Comparison of ENCODE assay signal across 17 cellular contexts in genomic region chr4:70591955-70592582, GRCh38. TPM values are rescaled to one million over a fixed set of nuclear protein-coding genes. Genes with fewer than 3 reads are reported as not detected.
DNase-seq lines count a peak whose midpoint lies in the region; ATAC-seq and TF ChIP-seq lines count a peak whose summit lies in the region.
"Had no signal": no experiment of that assay in that cellular context is flagged by ENCODE, and none has a peak within 500 bp of the region (broad histone marks: within the 10 kb centered on the region; RNA-seq: fewer than 3 reads in every experiment).

Gene AMBN, plus strand, starts transcription at chr4:70592256. Its CDS starts 103 bp downstream, at chr4:70592359.

- ATAC-seq in activated naive CD4-positive, alpha-beta T cell treated with anti-CD3 and anti-CD28 coated beads, Interleukin-2, amount 50 U/mL, for 72 hours: no peak
- no peak for ATAC-seq in HG02852 (IDR thresholded peaks at IDR 0.05; ENCODE audit: unreplicated experiment)
- ATAC-seq: A549 had no signal

- H3K36me3 ChIP-seq in HAP-1 (replicated peaks): no peaks in the 10 kb centered on the region
- no peaks in the 10 kb centered on the region for H3K36me3 ChIP-seq in CD4-positive, alpha-beta memory T cell (ENCODE audit: insufficient read depth, low read length)

- H3K27me3 ChIP-seq in HAP-1 (ENCODE audit: low read depth): no peaks in the 10 kb centered on the region
- no peaks in the 10 kb centered on the region for H3K27me3 ChIP-seq in CD4-positive, alpha-beta memory T cell (ENCODE audit: insufficient read depth, low read length)

- no peaks in the 10 kb centered on the region for H3K9me3 Mint-ChIP-seq in brain
- H3K9me3 Mint-ChIP-seq in activated naive CD4-positive, alpha-beta T cell treated with anti-CD3 and anti-CD28 coated beads, Interleukin-2, amount 50 U/mL, for 72 hours: no peaks in the 10 kb centered on the region
- H3K9me3 Mint-ChIP-seq in CD4-positive, alpha-beta memory T cell: no peaks in the 10 kb centered on the region
- H3K9me3 Mint-ChIP-seq: CD14-positive monocyte; CD8-positive, alpha-beta memory T cell; HFFc6 had no signal

- no peak for TF ChIP-seq CTCF in brain (conservative IDR thresholded peaks at IDR 0.05)

- intact Hi-C loops in CD4-positive, alpha-beta memory T cell (cut with micrococcal nuclease): no loop called here

- no peaks in the 10 kb centered on the region for H3K27me3 Mint-ChIP-seq in brain
- H3K27me3 Mint-ChIP-seq in CD4-positive, alpha-beta memory T cell: peaks cover 3% of the 10 kb centered on the region in 2 donors

- CTCF ChIA-PET in CD4-positive, alpha-beta memory T cell (lab: Charles Lee; ENCODE audit: partially characterized antibody): no interaction called here

- in situ Hi-C loops in HAP-1 (cut with MboI; ENCODE audit: low sequenced_read_pairs): no loop called here

- H3K4me3 ChIP-seq in HAP-1: no peak within 1 kb of the TSS
- H3K4me3 ChIP-seq in CD4-positive, alpha-beta memory T cell (ENCODE audit: low read length in 2 of 2): no peak within 1 kb of the TSS
- H3K4me3 ChIP-seq: A549 had no signal

- H3K36me3 Mint-ChIP-seq in brain: no peaks in the 10 kb centered on the region
- no peaks in the 10 kb centered on the region for H3K36me3 Mint-ChIP-seq in activated naive CD4-positive, alpha-beta T cell treated with anti-CD3 and anti-CD28 coated beads, Interleukin-2, amount 50 U/mL, for 72 hours
- no peaks in the 10 kb centered on the region for H3K36me3 Mint-ChIP-seq in CD4-positive, alpha-beta memory T cell
- H3K36me3 Mint-ChIP-seq: CD14-positive monocyte; CD8-positive, alpha-beta memory T cell had no signal

- H3K27ac ChIP-seq in CD4-positive, alpha-beta memory T cell (ENCODE audit: low read depth, low read length): no peak within 1 kb of the TSS
- H3K27ac ChIP-seq: A549, HL-60 had no signal

- H3K9me3 ChIP-seq in HAP-1: no peaks in the 10 kb centered on the region
- H3K9me3 ChIP-seq in CD4-positive, alpha-beta memory T cell (ENCODE audit: control insufficient read depth in 1 of 2, low read length in 2 of 2): no peaks in the 10 kb centered on the region
- H3K9me3 ChIP-seq: A549 had no signal

- H3K4me1 Mint-ChIP-seq in brain: peaks cover 13% of the 10 kb centered on the region
- peaks cover 0 to 3% (median under 1%) of the 10 kb centered on the region in 4 donors for H3K4me1 Mint-ChIP-seq in CD4-positive, alpha-beta memory T cell
- H3K4me1 Mint-ChIP-seq: CD14-positive monocyte had no signal

- peaks cover 10% of the 10 kb centered on the region for H3K4me1 ChIP-seq in HAP-1
- no peaks in the 10 kb centered on the region for H3K4me1 ChIP-seq in CD4-positive, alpha-beta memory T cell (ENCODE audit: insufficient read depth, low read length)
- H3K4me1 ChIP-seq: A549 had no signal

- peak within 1 kb of the TSS in 1 of 5 experiments; percentile 29 for H3K27ac Mint-ChIP-seq in brain
- H3K27ac Mint-ChIP-seq in activated naive CD4-positive, alpha-beta T cell treated with anti-CD3 and anti-CD28 coated beads, Interleukin-2, amount 50 U/mL, for 72 hours: no peak within 1 kb of the TSS
- no peak within 1 kb of the TSS for H3K27ac Mint-ChIP-seq in CD4-positive, alpha-beta memory T cell
- H3K27ac Mint-ChIP-seq: HFFc6 had no signal

- H3K4me3 Mint-ChIP-seq in brain: peak within 1 kb of the TSS in 3 of 5 experiments; percentile 29 to 73 (median 32)
- H3K4me3 Mint-ChIP-seq in CD4-positive, alpha-beta memory T cell: no peak within 1 kb of the TSS
- H3K4me3 Mint-ChIP-seq: CD14-positive monocyte; CD8-positive, alpha-beta memory T cell; HFFc6 had no signal

- POLR2A ChIA-PET in CD4-positive, alpha-beta memory T cell (lab: Charles Lee; ENCODE audit: partially characterized antibody): no interaction called here

- peak; percentile 71 for DNase-seq in COR-L47 (lab: John Stamatoyannopoulos, UW)
- DNase-seq in HAP-1 (ENCODE audit: low spot score in 2 of 2): peak; percentile 35 to 59
- DNase-seq in NCI-H69 (lab: John Stamatoyannopoulos, UW): peak; percentile 0
- no peak for DNase-seq in NCI-H2171 (lab: John Stamatoyannopoulos, UW)
- DNase-seq in activated naive CD4-positive, alpha-beta T cell treated with anti-CD3 and anti-CD28 coated beads, Interleukin-2, amount 50 U/mL, for 72 hours (ENCODE audit: low spot score in 2 of 2): no peak
- no peak for DNase-seq in CD4-positive, alpha-beta memory T cell
- DNase-seq: CD8-positive, alpha-beta memory T cell; DMS53; GF-D8; HFFc6; KBM-7 had no signal

RNA-seq across cellular contexts. Expression of gene AMBN, which starts in this region (rescaled TPM):
- not detected for polyA plus RNA-seq in brain (ENCODE audit: insufficient read depth, low read depth, low replicate concordance)
- not detected for total RNA-seq in activated naive CD4-positive, alpha-beta T cell treated with anti-CD3 and anti-CD28 coated beads, Interleukin-2, amount 50 U/mL, for 72 hours
- not detected for total RNA-seq in CD4-positive, alpha-beta memory T cell
- not detected for polyA plus RNA-seq in CD4-positive, alpha-beta memory T cell
- total RNA-seq: CD8-positive, alpha-beta memory T cell; HFFc6 had no signal
- polyA plus RNA-seq: A549; BJ; CD14-positive monocyte; CD8-positive, alpha-beta memory T cell had no signal

Comparison
In these comparisons a context has a peak if more than half of its experiments do, and no peak if none do; other contexts are left out.
1. DNase-seq: peak in COR-L47 (single experiment), HAP-1 (2 of 2) and NCI-H69 (single experiment); none in NCI-H2171 (single experiment), activated naive CD4-positive, alpha-beta T cell treated with anti-CD3 and anti-CD28 coated beads, Interleukin-2, amount 50 U/mL, for 72 hours (0 of 2) and CD4-positive, alpha-beta memory T cell (0 of 5).
2. H3K4me3 Mint-ChIP-seq: peak in brain (3 of 5); none in CD4-positive, alpha-beta memory T cell (0 of 8).